ENCODE assay signal across 8 cellular contexts in genomic region chr2:218010116-218010837, GRCh38. TPM values are rescaled to one million over a fixed set of nuclear protein-coding genes. Genes with fewer than 3 reads are reported as not detected.
DNase-seq lines count a peak whose midpoint lies in the region; ATAC-seq and TF ChIP-seq lines count a peak whose summit lies in the region.

No MANE protein-coding gene starts in this region.

- peak; percentile 55 for TF ChIP-seq CTCF in AG10803 (conservative IDR thresholded peaks at IDR 0.05; ENCODE audit: low read length)
- TF ChIP-seq CTCF in breast epithelium (IDR thresholded peaks at IDR 0.05) = peak in 2 of 3 donors; percentile 34 to 44

- H3K27ac ChIP-seq in breast epithelium = peak overlapping the region; percentile 57 to 62

- H3K4me3 ChIP-seq in AG10803 (ENCODE audit: low read length) (peak overlapping the region; percentile 78), breast epithelium (peak overlapping the region; percentile 51 to 74 (median 63))

- H3K9me3 ChIP-seq in breast epithelium = no peaks in the 10 kb centered on the region

- no peak for TF ChIP-seq POLR2A in breast epithelium (IDR thresholded peaks at IDR 0.05)

- peak; percentile 61 for ATAC-seq in GM21367 (IDR thresholded peaks at IDR 0.05; ENCODE audit: unreplicated experiment)
- ATAC-seq in HG02763 (IDR thresholded peaks at IDR 0.05; ENCODE audit: unreplicated experiment) = no peak

- intact Hi-C loops in breast epithelium (cut with DNase I; ENCODE audit: low total_unique reads) = no loop called here

- no peaks in the 10 kb centered on the region for H3K36me3 ChIP-seq in breast epithelium

- no peaks in the 10 kb centered on the region for H3K27me3 ChIP-seq in breast epithelium

- peak; percentile 40 for DNase-seq in AG10803 (ENCODE audit: low read depth)
- peak; percentile 90 for DNase-seq in SK-N-DZ (ENCODE audit: low spot score)
- DNase-seq in breast epithelium (ENCODE audit: low spot score in 2 of 2) = no peak
- peak; percentile 40 for DNase-seq in kidney tubule cell (ENCODE audit: low spot score)
- DNase-seq in stimulated activated CD8-positive, alpha-beta memory T cell treated with anti-CD3 and anti-CD28 coated beads, Interleukin-4, amount 100 ng/mL, for 24 hours (ENCODE audit: low read depth) = peak; percentile 3
- DNase-seq in cerebellar cortex (ENCODE audit: low spot score) = no peak

- H3K4me1 ChIP-seq in breast epithelium = peaks cover 0 to 11% of the 10 kb centered on the region in 2 donors

RNA-seq across cellular contexts. Expression of gene TNS1, which starts 7.5 kb away (rescaled TPM):
- polyA plus RNA-seq in SK-N-DZ (2014; cell fraction: cytosol; rRNA removed) = 3.5 and 3.9 TPM in 2 replicates
- 3.5 and 10.2 TPM in 2 replicates for polyA plus RNA-seq in SK-N-DZ (2014; cell fraction: nucleus; rRNA removed)
- 100 to 1,000 TPM; 141 to 577 (median 154) TPM for total RNA-seq in breast epithelium

RNA-seq across cellular contexts. Expression of gene RUFY4, which starts 58.8 kb away (rescaled TPM):
- 0.39 TPM in 1 of 2 replicates, not detected in the other for polyA plus RNA-seq in SK-N-DZ (2014; cell fraction: cytosol; rRNA removed)
- 1.1 and 2.0 TPM in 2 replicates for polyA plus RNA-seq in SK-N-DZ (2014; cell fraction: nucleus; rRNA removed)
- 1 to 10 TPM in 1 of 3 donors, not detected in 2; 2.8 TPM for total RNA-seq in breast epithelium

Comparison
In these comparisons a context has a peak if more than half of its experiments do, and no peak if none do; other contexts are left out.
1. DNase-seq: peak in AG10803 (single experiment), SK-N-DZ (single experiment), kidney tubule cell (single experiment) and stimulated activated CD8-positive, alpha-beta memory T cell treated with anti-CD3 and anti-CD28 coated beads, Interleukin-4, amount 100 ng/mL, for 24 hours (single experiment); none in breast epithelium (0 of 2) and cerebellar cortex (single experiment).